Comparison of ENCODE assay signal across 1 cellular context in the genomic region with DNA sequence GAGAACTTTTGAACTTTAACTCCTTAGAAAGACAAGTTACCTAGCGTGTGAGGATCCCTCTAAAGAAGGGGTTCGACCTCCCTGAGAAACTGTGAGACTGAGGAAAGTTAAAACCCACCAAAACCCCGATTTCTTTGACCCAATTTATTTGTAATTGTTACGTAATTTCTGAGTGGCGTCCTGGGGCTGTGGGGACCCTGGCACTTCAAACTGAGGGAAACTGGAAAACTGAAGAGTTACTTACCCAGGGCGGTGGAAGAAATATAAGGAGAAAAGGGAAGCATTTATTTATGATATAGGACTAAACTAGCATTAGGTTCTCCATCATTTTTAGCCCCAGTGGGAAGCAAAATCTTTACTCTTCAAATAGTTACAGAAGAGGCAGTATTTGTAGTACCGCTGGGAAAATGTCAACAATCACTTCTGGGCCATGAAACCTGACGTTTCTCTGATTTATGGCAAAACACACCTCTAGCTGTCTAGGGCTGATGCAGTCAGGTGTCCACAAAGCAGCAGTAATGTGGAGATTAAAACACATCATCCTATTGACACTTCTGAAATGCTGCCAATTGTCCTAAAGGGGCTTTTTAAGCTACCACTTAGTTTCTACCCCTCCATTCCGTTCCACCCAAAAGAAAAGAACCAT.
TF ChIP-seq lines count a peak whose summit lies in the region.

No MANE protein-coding gene starts in this region.

TF ChIP-seq in K562, 482 proteins besides CTCF, POLR2A, EP300 and RAD21:
- TF ChIP-seq ZNF583 (CRISPR knock-in tag; IDR thresholded peaks at IDR 0.05) (no peak), TFAM (CRISPR knock-in tag; conservative IDR thresholded peaks at IDR 0.05) (no peak), RUNX1 (IDR thresholded peaks at IDR 0.05; ENCODE audit: low read depth) (no peak), TCFL5 (CRISPR knock-in tag; conservative IDR thresholded peaks at IDR 0.05) (no peak), BRCA1 (IDR thresholded peaks at IDR 0.05) (no peak), BRCA1 (CRISPR knock-in tag; IDR thresholded peaks at IDR 0.05) (no peak), NFRKB (IDR thresholded peaks at IDR 0.05; ENCODE audit: low read depth) (no peak), CXXC5 (CRISPR knock-in tag; IDR thresholded peaks at IDR 0.05) (no peak), CEBPB (tag; IDR thresholded peaks at IDR 0.05) (peak; percentile 49; the same call in 1 of the 2 replicates), NFYB (IDR thresholded peaks at IDR 0.05; ENCODE audit: extremely low read depth, insufficient read length) (no peak), SAFB2 (IDR thresholded peaks at IDR 0.05; ENCODE audit: borderline replicate concordance, low read depth, low read length, severe bottlenecking) (no peak), NFXL1 (CRISPR knock-in tag; IDR thresholded peaks at IDR 0.05) (no peak), SIN3A (IDR thresholded peaks at IDR 0.05; ENCODE audit: borderline replicate concordance in 2 of 2, control insufficient read depth in 1 of 2, low read depth in 2 of 2, low read length in 2 of 2) (no peak), HDAC2 (IDR thresholded peaks at IDR 0.05) (no peak), HIVEP1 (CRISPR knock-in tag; IDR thresholded peaks at IDR 0.05) (no peak), MEIS2 (IDR thresholded peaks at IDR 0.05; ENCODE audit: partially characterized antibody) (peak; percentile 71), ZNF134 (CRISPR knock-in tag; conservative IDR thresholded peaks at IDR 0.05) (no peak), CEBPG (CRISPR knock-in tag; IDR thresholded peaks at IDR 0.05) (no peak), CEBPG (tag; conservative IDR thresholded peaks at IDR 0.05 in 1 of 2, IDR thresholded peaks at IDR 0.05 in 1 of 2) (peak in 1 of 2 experiments; percentile 58; a peak in 2 of 4 replicates), RBM14 (IDR thresholded peaks at IDR 0.05; ENCODE audit: borderline replicate concordance, insufficient read depth, low read depth, low read length) (no peak), ZBTB1 (CRISPR knock-in tag; IDR thresholded peaks at IDR 0.05; ENCODE audit: borderline replicate concordance, low read depth) (no peak), PCBP2 (IDR thresholded peaks at IDR 0.05; ENCODE audit: low read depth, low read length, poor library complexity, severe bottlenecking) (no peak), CBX2 (IDR thresholded peaks at IDR 0.05; ENCODE audit: insufficient read depth, low read length, poor library complexity, severe bottlenecking) (peak; percentile 78), PTTG1 (tag; IDR thresholded peaks at IDR 0.05; ENCODE audit: low read depth) (no peak), CBX8 (IDR thresholded peaks at IDR 0.05; ENCODE audit: borderline replicate concordance, extremely low read depth, low read depth, low read length, poor library complexity, severe bottlenecking) (peak; percentile 66), JUNB (CRISPR knock-in tag; conservative IDR thresholded peaks at IDR 0.05) (no peak), ZNF717 (CRISPR knock-in tag; IDR thresholded peaks at IDR 0.05) (no peak), SOX6 (IDR thresholded peaks at IDR 0.05) (no peak), HLTF (IDR thresholded peaks at IDR 0.05) (no peak), TGIF2 (CRISPR knock-in tag; IDR thresholded peaks at IDR 0.05) (no peak)
- TF ChIP-seq, protein P1, sequence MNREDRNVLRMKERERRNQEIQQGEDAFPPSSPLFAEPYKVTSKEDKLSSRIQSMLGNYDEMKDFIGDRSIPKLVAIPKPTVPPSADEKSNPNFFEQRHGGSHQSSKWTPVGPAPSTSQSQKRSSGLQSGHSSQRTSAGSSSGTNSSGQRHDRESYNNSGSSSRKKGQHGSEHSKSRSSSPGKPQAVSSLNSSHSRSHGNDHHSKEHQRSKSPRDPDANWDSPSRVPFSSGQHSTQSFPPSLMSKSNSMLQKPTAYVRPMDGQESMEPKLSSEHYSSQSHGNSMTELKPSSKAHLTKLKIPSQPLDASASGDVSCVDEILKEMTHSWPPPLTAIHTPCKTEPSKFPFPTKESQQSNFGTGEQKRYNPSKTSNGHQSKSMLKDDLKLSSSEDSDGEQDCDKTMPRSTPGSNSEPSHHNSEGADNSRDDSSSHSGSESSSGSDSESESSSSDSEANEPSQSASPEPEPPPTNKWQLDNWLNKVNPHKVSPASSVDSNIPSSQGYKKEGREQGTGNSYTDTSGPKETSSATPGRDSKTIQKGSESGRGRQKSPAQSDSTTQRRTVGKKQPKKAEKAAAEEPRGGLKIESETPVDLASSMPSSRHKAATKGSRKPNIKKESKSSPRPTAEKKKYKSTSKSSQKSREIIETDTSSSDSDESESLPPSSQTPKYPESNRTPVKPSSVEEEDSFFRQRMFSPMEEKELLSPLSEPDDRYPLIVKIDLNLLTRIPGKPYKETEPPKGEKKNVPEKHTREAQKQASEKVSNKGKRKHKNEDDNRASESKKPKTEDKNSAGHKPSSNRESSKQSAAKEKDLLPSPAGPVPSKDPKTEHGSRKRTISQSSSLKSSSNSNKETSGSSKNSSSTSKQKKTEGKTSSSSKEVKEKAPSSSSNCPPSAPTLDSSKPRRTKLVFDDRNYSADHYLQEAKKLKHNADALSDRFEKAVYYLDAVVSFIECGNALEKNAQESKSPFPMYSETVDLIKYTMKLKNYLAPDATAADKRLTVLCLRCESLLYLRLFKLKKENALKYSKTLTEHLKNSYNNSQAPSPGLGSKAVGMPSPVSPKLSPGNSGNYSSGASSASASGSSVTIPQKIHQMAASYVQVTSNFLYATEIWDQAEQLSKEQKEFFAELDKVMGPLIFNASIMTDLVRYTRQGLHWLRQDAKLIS (CRISPR knock-in tag; IDR thresholded peaks at IDR 0.05): no peak
- TF ChIP-seq, protein P2, sequence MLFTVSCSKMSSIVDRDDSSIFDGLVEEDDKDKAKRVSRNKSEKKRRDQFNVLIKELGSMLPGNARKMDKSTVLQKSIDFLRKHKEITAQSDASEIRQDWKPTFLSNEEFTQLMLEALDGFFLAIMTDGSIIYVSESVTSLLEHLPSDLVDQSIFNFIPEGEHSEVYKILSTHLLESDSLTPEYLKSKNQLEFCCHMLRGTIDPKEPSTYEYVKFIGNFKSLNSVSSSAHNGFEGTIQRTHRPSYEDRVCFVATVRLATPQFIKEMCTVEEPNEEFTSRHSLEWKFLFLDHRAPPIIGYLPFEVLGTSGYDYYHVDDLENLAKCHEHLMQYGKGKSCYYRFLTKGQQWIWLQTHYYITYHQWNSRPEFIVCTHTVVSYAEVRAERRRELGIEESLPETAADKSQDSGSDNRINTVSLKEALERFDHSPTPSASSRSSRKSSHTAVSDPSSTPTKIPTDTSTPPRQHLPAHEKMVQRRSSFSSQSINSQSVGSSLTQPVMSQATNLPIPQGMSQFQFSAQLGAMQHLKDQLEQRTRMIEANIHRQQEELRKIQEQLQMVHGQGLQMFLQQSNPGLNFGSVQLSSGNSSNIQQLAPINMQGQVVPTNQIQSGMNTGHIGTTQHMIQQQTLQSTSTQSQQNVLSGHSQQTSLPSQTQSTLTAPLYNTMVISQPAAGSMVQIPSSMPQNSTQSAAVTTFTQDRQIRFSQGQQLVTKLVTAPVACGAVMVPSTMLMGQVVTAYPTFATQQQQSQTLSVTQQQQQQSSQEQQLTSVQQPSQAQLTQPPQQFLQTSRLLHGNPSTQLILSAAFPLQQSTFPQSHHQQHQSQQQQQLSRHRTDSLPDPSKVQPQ (CRISPR knock-in tag; IDR thresholded peaks at IDR 0.05; ENCODE audit: borderline replicate concordance): no peak
- TF ChIP-seq, protein P3, sequence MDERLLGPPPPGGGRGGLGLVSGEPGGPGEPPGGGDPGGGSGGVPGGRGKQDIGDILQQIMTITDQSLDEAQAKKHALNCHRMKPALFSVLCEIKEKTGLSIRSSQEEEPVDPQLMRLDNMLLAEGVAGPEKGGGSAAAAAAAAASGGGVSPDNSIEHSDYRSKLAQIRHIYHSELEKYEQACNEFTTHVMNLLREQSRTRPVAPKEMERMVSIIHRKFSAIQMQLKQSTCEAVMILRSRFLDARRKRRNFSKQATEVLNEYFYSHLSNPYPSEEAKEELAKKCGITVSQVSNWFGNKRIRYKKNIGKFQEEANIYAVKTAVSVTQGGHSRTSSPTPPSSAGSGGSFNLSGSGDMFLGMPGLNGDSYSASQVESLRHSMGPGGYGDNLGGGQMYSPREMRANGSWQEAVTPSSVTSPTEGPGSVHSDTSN (CRISPR knock-in tag; IDR thresholded peaks at IDR 0.05; ENCODE audit: low read depth): no peak
- TF ChIP-seq, protein P3 (tag; conservative IDR thresholded peaks at IDR 0.05; ENCODE audit: low read depth): peak; percentile 44; the same call in 1 of the 2 replicates
- TF ChIP-seq, protein P4, sequence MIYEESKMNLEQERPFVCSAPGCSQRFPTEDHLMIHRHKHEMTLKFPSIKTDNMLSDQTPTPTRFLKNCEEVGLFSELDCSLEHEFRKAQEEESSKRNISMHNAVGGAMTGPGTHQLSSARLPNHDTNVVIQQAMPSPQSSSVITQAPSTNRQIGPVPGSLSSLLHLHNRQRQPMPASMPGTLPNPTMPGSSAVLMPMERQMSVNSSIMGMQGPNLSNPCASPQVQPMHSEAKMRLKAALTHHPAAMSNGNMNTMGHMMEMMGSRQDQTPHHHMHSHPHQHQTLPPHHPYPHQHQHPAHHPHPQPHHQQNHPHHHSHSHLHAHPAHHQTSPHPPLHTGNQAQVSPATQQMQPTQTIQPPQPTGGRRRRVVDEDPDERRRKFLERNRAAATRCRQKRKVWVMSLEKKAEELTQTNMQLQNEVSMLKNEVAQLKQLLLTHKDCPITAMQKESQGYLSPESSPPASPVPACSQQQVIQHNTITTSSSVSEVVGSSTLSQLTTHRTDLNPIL (CRISPR knock-in tag; IDR thresholded peaks at IDR 0.05): no peak
- TF ChIP-seq, protein P5, sequence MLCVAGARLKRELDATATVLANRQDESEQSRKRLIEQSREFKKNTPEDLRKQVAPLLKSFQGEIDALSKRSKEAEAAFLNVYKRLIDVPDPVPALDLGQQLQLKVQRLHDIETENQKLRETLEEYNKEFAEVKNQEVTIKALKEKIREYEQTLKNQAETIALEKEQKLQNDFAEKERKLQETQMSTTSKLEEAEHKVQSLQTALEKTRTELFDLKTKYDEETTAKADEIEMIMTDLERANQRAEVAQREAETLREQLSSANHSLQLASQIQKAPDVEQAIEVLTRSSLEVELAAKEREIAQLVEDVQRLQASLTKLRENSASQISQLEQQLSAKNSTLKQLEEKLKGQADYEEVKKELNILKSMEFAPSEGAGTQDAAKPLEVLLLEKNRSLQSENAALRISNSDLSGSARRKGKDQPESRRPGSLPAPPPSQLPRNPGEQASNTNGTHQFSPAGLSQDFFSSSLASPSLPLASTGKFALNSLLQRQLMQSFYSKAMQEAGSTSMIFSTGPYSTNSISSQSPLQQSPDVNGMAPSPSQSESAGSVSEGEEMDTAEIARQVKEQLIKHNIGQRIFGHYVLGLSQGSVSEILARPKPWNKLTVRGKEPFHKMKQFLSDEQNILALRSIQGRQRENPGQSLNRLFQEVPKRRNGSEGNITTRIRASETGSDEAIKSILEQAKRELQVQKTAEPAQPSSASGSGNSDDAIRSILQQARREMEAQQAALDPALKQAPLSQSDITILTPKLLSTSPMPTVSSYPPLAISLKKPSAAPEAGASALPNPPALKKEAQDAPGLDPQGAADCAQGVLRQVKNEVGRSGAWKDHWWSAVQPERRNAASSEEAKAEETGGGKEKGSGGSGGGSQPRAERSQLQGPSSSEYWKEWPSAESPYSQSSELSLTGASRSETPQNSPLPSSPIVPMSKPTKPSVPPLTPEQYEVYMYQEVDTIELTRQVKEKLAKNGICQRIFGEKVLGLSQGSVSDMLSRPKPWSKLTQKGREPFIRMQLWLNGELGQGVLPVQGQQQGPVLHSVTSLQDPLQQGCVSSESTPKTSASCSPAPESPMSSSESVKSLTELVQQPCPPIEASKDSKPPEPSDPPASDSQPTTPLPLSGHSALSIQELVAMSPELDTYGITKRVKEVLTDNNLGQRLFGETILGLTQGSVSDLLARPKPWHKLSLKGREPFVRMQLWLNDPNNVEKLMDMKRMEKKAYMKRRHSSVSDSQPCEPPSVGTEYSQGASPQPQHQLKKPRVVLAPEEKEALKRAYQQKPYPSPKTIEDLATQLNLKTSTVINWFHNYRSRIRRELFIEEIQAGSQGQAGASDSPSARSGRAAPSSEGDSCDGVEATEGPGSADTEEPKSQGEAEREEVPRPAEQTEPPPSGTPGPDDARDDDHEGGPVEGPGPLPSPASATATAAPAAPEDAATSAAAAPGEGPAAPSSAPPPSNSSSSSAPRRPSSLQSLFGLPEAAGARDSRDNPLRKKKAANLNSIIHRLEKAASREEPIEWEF (CRISPR knock-in tag; IDR thresholded peaks at IDR 0.05): no peak
- TF ChIP-seq, protein P6, sequence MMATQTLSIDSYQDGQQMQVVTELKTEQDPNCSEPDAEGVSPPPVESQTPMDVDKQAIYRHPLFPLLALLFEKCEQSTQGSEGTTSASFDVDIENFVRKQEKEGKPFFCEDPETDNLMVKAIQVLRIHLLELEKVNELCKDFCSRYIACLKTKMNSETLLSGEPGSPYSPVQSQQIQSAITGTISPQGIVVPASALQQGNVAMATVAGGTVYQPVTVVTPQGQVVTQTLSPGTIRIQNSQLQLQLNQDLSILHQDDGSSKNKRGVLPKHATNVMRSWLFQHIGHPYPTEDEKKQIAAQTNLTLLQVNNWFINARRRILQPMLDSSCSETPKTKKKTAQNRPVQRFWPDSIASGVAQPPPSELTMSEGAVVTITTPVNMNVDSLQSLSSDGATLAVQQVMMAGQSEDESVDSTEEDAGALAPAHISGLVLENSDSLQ (IDR thresholded peaks at IDR 0.05): peak; percentile 59
